In the genomic region with DNA sequence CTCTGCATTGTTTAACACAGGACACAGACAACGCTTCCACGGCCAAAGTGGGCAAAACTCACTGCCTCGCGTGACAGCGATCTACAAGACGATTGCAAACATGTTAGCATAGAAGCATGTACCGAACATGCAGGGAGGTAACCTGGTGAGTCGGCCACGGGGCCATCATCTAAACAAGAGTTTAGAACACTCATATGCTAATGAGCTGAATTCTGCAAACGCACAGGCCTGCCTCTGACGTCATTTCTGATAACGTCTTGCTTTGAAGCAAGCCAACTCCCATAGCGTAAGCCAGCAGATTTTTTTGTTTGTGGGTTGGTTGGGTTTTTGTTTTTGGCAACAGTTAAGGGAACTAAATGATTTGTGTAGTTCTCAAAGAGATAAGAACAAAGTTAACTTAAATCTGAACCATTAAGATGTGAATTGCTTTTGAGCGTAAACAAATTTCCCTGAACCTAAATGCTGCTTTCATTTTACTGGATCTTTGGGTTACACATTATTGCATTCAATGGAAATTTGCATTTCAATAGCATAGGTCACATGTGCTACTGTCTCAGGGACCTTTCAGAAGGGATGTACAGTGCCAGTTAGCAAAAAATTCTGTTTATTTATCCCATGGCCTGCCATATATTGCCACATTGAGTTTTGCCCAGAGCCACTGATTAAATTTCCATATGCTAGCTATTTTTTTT, we compare ENCODE assay signal across 13 cellular contexts.
DNase-seq lines count a peak whose midpoint lies in the region; ATAC-seq, FAIRE-seq and TF ChIP-seq lines count a peak whose summit lies in the region.
"Had no signal": no experiment of that assay in that cellular context is flagged by ENCODE, and none has a peak within 500 bp of the region (broad histone marks: within the 10 kb centered on the region; RNA-seq: fewer than 3 reads in every experiment).

No MANE protein-coding gene starts in this region.

- H3K27me3 ChIP-seq in GM23338 (ENCODE audit: insufficient read depth): peaks cover 18% of the 10 kb centered on the region
- no peaks in the 10 kb centered on the region for H3K27me3 ChIP-seq in bronchial epithelial cell (ENCODE audit: control insufficient read depth, insufficient read depth, low read length)
- H3K27me3 ChIP-seq in mesenchymal stem cell (ENCODE audit: control insufficient read depth in 1 of 2, insufficient read depth in 1 of 2, low read length in 2 of 2): peaks cover 6 to 77% of the 10 kb centered on the region in 2 experiments

- no peak overlapping the region for H3K18ac ChIP-seq in mesenchymal stem cell (ENCODE audit: low read depth in 1 of 2, low read length in 2 of 2)

- no peaks in the 10 kb centered on the region for H3K9me3 ChIP-seq in mesenchymal stem cell (ENCODE audit: control insufficient read depth, low read length)
- H3K9me3 ChIP-seq: SJSA1 had no signal

- H3K79me2 ChIP-seq in GM23338 (replicated peaks; ENCODE audit: insufficient read depth): no peaks in the 10 kb centered on the region

- H2AK5ac ChIP-seq in mesenchymal stem cell (ENCODE audit: low read length, severe bottlenecking): no peak overlapping the region

- DNase-seq in GM23338 (ENCODE audit: low spot score) (no peak), bronchial epithelial cell (ENCODE audit: low read depth) (peak; percentile 34), mesenchymal stem cell (peak; percentile 22), posterior cingulate gyrus (no peak), nucleus accumbens (lab: John Stamatoyannopoulos, UW) (no peak)
- DNase-seq in Jurkat, Clone E6-1 (ENCODE audit: low read depth, low spot score): peak; percentile 9
- DNase-seq in stimulated activated CD4-positive, alpha-beta T cell treated with anti-CD3 and anti-CD28 coated beads, Interleukin-12 subunit alpha, Interleukin-12 subunit beta, amount 100 ng/mL, for 4 hours: no peak
- DNase-seq: foreskin melanocyte, KG1, NCI-H146, substantia nigra had no signal

- no peak overlapping the region for H3K4ac ChIP-seq in mesenchymal stem cell (ENCODE audit: low read depth in 1 of 2, low read length in 2 of 2)

- H3K4me3 ChIP-seq in GM23338: no peak overlapping the region
- no peak overlapping the region for H3K4me3 ChIP-seq in Jurkat, Clone E6-1 (ENCODE audit: low read length)
- no peak overlapping the region for H3K4me3 ChIP-seq in bronchial epithelial cell (ENCODE audit: low read depth, low read length)
- H3K4me3 ChIP-seq in mesenchymal stem cell (ENCODE audit: insufficient read depth in 1 of 2, low read depth in 1 of 2, low read length in 2 of 2): no peak overlapping the region
- H3K4me3 ChIP-seq: SJSA1 had no signal

- peaks cover 5% of the 10 kb centered on the region for H3K27me3 Mint-ChIP-seq in GM23338 (ENCODE audit: insufficient read depth, low read depth, poor library complexity)

- no peak overlapping the region for H3K4me3 Mint-ChIP-seq in GM23338
- H3K4me3 Mint-ChIP-seq: naive thymus-derived CD8-positive, alpha-beta T cell had no signal

- no peaks in the 10 kb centered on the region for H3F3A ChIP-seq in GM23338 (replicated peaks; ENCODE audit: low read depth)

- H3K9me2 ChIP-seq in GM23338 (ENCODE audit: insufficient read depth): no peaks in the 10 kb centered on the region

- H3K9ac ChIP-seq in mesenchymal stem cell (ENCODE audit: low read length): no peak overlapping the region

- no peak overlapping the region for H3K27ac ChIP-seq in GM23338 (ENCODE audit: low read depth)
- no peak overlapping the region for H3K27ac ChIP-seq in mesenchymal stem cell (ENCODE audit: low read length, poor library complexity, severe bottlenecking)
- H3K27ac ChIP-seq: SJSA1 had no signal

- H3K27ac Mint-ChIP-seq in GM23338: no peak overlapping the region

- no peak for ATAC-seq in GM23338

- H3K4me1 Mint-ChIP-seq in GM23338: peaks cover 55% of the 10 kb centered on the region

- no peak overlapping the region for H2BK120ac ChIP-seq in mesenchymal stem cell (ENCODE audit: low read depth, low read length)

- no peak overlapping the region for H4K8ac ChIP-seq in mesenchymal stem cell (ENCODE audit: low read length)

- no peak overlapping the region for H4K91ac ChIP-seq in mesenchymal stem cell (ENCODE audit: low read length)

- H3K36me3 Mint-ChIP-seq in GM23338 (ENCODE audit: low read depth): no peaks in the 10 kb centered on the region
- H3K36me3 Mint-ChIP-seq: naive thymus-derived CD8-positive, alpha-beta T cell had no signal

- H2AFZ ChIP-seq in GM23338: no peak overlapping the region
- no peak overlapping the region for H2AFZ ChIP-seq in mesenchymal stem cell (ENCODE audit: low read depth, low read length)

- no peaks in the 10 kb centered on the region for H3K9me3 Mint-ChIP-seq in GM23338
- H3K9me3 Mint-ChIP-seq: naive thymus-derived CD8-positive, alpha-beta T cell had no signal

- H3K4me2 ChIP-seq in GM23338 (no peak overlapping the region), mesenchymal stem cell (ENCODE audit: low read length, poor library complexity, severe bottlenecking) (no peak overlapping the region)

- TF ChIP-seq CTCF in GM23338 (conservative IDR thresholded peaks at IDR 0.05; ENCODE audit: low read depth in 2 of 2) (no peak), bronchial epithelial cell (IDR thresholded peaks at IDR 0.05; ENCODE audit: insufficient read depth, low read length, severe bottlenecking) (no peak)

- no peak overlapping the region for H3K23ac ChIP-seq in mesenchymal stem cell (ENCODE audit: low read length in 2 of 2)

- no peaks in the 10 kb centered on the region for H4K20me1 ChIP-seq in GM23338 (replicated peaks; ENCODE audit: insufficient read depth)

- no peak overlapping the region for H2BK15ac ChIP-seq in mesenchymal stem cell (ENCODE audit: low read depth, poor library complexity, severe bottlenecking)

- no peak overlapping the region for H3K14ac ChIP-seq in mesenchymal stem cell (ENCODE audit: low read length in 2 of 2)

- no peaks in the 10 kb centered on the region for H3K79me1 ChIP-seq in mesenchymal stem cell (replicated peaks; ENCODE audit: low read length, poor library complexity, severe bottlenecking)

- no peaks in the 10 kb centered on the region for H3K36me3 ChIP-seq in GM23338 (ENCODE audit: insufficient read depth)
- no peaks in the 10 kb centered on the region for H3K36me3 ChIP-seq in bronchial epithelial cell (ENCODE audit: control insufficient read depth, insufficient read depth, low read length)
- H3K36me3 ChIP-seq in mesenchymal stem cell (ENCODE audit: control insufficient read depth in 1 of 2, insufficient read depth in 2 of 2, low read depth in 1 of 2, low read length in 2 of 2): no peaks in the 10 kb centered on the region
- H3K36me3 ChIP-seq: SJSA1 had no signal

- WGBS in mesenchymal stem cell: 77% methylated on average over 14 of the region's 14 CpGs

- no peak for FAIRE-seq in bronchial epithelial cell (lab: Jason Lieb, UNC)

- peaks cover 37% of the 10 kb centered on the region for H3K4me1 ChIP-seq in GM23338 (ENCODE audit: insufficient read depth)
- no peaks in the 10 kb centered on the region for H3K4me1 ChIP-seq in mesenchymal stem cell (ENCODE audit: control insufficient read depth, insufficient read depth, low read depth, low read length)
- H3K4me1 ChIP-seq: SJSA1 had no signal

- intact Hi-C loops in posterior cingulate gyrus (cut with DNase I): no loop called here

- H2BK5ac ChIP-seq in mesenchymal stem cell (ENCODE audit: low read depth, low read length, poor library complexity, severe bottlenecking): no peak overlapping the region

- H2BK12ac ChIP-seq in mesenchymal stem cell (ENCODE audit: low read length in 2 of 2): no peak overlapping the region

TF ChIP-seq in GM23338, 12 proteins besides CTCF, POLR2A, EP300 and RAD21 (continues in another document):
- TF ChIP-seq JUNB (IDR thresholded peaks at IDR 0.05; ENCODE audit: unreplicated experiment) (no peak), EZH2 (IDR thresholded peaks at IDR 0.05; ENCODE audit: low read depth, unreplicated experiment) (no peak), CREB1 (CRISPR knock-in tag; IDR thresholded peaks at IDR 0.05; ENCODE audit: low read depth) (0 out of 2 replicates have a peak, but pooled peaks have one; percentile 27)
- TF ChIP-seq, protein P1, sequence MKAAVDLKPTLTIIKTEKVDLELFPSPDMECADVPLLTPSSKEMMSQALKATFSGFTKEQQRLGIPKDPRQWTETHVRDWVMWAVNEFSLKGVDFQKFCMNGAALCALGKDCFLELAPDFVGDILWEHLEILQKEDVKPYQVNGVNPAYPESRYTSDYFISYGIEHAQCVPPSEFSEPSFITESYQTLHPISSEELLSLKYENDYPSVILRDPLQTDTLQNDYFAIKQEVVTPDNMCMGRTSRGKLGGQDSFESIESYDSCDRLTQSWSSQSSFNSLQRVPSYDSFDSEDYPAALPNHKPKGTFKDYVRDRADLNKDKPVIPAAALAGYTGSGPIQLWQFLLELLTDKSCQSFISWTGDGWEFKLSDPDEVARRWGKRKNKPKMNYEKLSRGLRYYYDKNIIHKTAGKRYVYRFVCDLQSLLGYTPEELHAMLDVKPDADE (IDR thresholded peaks at IDR 0.05): no peak

Comparison
In these comparisons a context has a peak if more than half of its experiments do, and no peak if none do; other contexts are left out.
1. DNase-seq: peak in Jurkat, Clone E6-1 (single experiment), bronchial epithelial cell (single experiment) and mesenchymal stem cell (single experiment); none in GM23338 (single experiment), posterior cingulate gyrus (0 of 10), nucleus accumbens (0 of 56) and stimulated activated CD4-positive, alpha-beta T cell treated with anti-CD3 and anti-CD28 coated beads, Interleukin-12 subunit alpha, Interleukin-12 subunit beta, amount 100 ng/mL, for 4 hours (single experiment).